ENCODE assay signal across 2 cellular contexts in genomic region chr4:42436950-42437349, GRCh38.
TF ChIP-seq lines count a peak whose summit lies in the region.

No MANE protein-coding gene starts in this region.

TF ChIP-seq in SK-N-SH, 30 proteins besides CTCF, POLR2A, EP300 and RAD21:
- TF ChIP-seq TAF1 (IDR thresholded peaks at IDR 0.05; ENCODE audit: borderline replicate concordance, low read depth, low read length) (no peak), RCOR1 (IDR thresholded peaks at IDR 0.05; ENCODE audit: low read length) (peak; percentile 66; the same call in 1 of the 2 replicates)
TF ChIP-seq in SK-N-SH: peak in this region for 1.

TF ChIP-seq in GM12878, 131 proteins besides CTCF, POLR2A, EP300 and RAD21:
- no peak for TF ChIP-seq ZZZ3 (IDR thresholded peaks at IDR 0.05; ENCODE audit: control insufficient read depth, insufficient read length, low read depth)
- TF ChIP-seq CEBPZ (IDR thresholded peaks at IDR 0.05; ENCODE audit: low read depth, low read length): no peak
TF ChIP-seq in GM12878: peak in this region for 0.
